12 cellular contexts compared by ENCODE assay signal in the genomic region with DNA sequence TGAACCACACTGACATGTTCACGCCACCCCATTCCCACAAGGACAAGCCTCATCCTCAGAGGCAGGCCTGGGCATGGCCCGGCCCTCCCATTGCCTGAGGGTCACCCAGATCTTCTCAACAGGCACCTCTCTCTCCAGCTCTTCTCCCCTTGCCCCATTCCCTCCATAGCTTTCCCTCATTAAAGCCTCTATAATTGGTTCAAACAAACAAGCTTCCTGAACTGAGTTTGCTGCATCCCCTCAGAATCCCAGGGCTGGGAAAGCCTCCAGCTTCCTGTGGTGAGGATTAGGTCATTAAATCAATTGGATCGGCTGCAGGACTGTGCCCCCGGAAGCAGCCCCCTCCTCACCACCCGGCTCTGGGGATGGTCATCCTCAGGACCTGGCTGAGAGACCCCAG. TPM values are rescaled to one million over a fixed set of nuclear protein-coding genes. Genes with fewer than 3 reads are reported as not detected.
DNase-seq lines count a peak whose midpoint lies in the region; FAIRE-seq and TF ChIP-seq lines count a peak whose summit lies in the region.
"Had no signal": no experiment of that assay in that cellular context is flagged by ENCODE, and none has a peak within 500 bp of the region (broad histone marks: within the 10 kb centered on the region; RNA-seq: fewer than 3 reads in every experiment).

No MANE protein-coding gene starts in this region.

- H3K4me2 ChIP-seq in PC-9 (peak overlapping the region; percentile 61), smooth muscle cell (peak overlapping the region; percentile 54)

- POLR2A ChIA-PET in PC-9 (lab: Charles Lee; ENCODE audit: unreplicated experiment): no interaction called here

- H3K79me2 ChIP-seq in PC-9 (ENCODE audit: low read depth): peaks cover 14% of the 10 kb centered on the region; the same call in 1 of the 2 replicates
- peaks cover 2% of the 10 kb centered on the region for H3K79me2 ChIP-seq in smooth muscle cell (ENCODE audit: low read depth)

- H3F3A ChIP-seq in PC-9 (ENCODE audit: insufficient read depth, low read depth) (peaks cover 58% of the 10 kb centered on the region), smooth muscle cell (ENCODE audit: low read depth) (peaks cover 16% of the 10 kb centered on the region)

- 14 to 58% methylated on average over 2 to 5 of the region's 5 CpGs for WGBS in esophagus squamous epithelium, 2 donors
- WGBS in smooth muscle cell (ENCODE audit: low lambda C conversion rate): 50% methylated on average over 5 of the region's 5 CpGs

- no peak for FAIRE-seq in H54 (lab: Jason Lieb, UNC)

- no peaks in the 10 kb centered on the region for H3K36me3 ChIP-seq in PC-9 (ENCODE audit: low read depth)
- peaks cover 0 to 31% (median 0%) of the 10 kb centered on the region in 3 donors for H3K36me3 ChIP-seq in esophagus squamous epithelium
- H3K36me3 ChIP-seq in smooth muscle cell (ENCODE audit: low read depth): no peaks in the 10 kb centered on the region
- H3K36me3 ChIP-seq: adrenal gland had no signal

- CTCF ChIA-PET in PC-9 (lab: Charles Lee): interaction anchor here (0.6 kb wide), 1 partner anchor 139 kb away, joined by 3 read pairs; no protein-coding TSS in a partner anchor

- peak overlapping the region; percentile 5 for H3K9ac ChIP-seq in smooth muscle cell (ENCODE audit: low read depth)

- H4K20me1 ChIP-seq in PC-9 (ENCODE audit: insufficient read depth): no peaks in the 10 kb centered on the region
- H4K20me1 ChIP-seq in smooth muscle cell (ENCODE audit: low read depth): peaks cover 3% of the 10 kb centered on the region

- DNase-seq in HT1080 (ENCODE audit: low read depth) (peak; percentile 64), PC-9 (no peak), esophagus squamous epithelium (lab: John Stamatoyannopoulos, UW) (no peak), smooth muscle cell (lab: John Stamatoyannopoulos, UW; ENCODE audit: unreplicated experiment) (no peak), H54 (ENCODE audit: insufficient read length, low spot score) (no peak), GF-D8 (lab: John Stamatoyannopoulos, UW) (no peak), COLO668 (lab: John Stamatoyannopoulos, UW; ENCODE audit: unreplicated experiment) (no peak), SHP77 (lab: John Stamatoyannopoulos, UW) (no peak)
- DNase-seq: activated CD4-positive, alpha-beta memory T cell treated with anti-CD3 and anti-CD28 coated beads for 36 hours; adrenal gland; occipital lobe; SHP77 treated with DMSO at 0.1 percent for 48 hours had no signal

- H3K27me3 ChIP-seq in PC-9 (ENCODE audit: insufficient read depth, low read depth): no peaks in the 10 kb centered on the region
- H3K27me3 ChIP-seq in esophagus squamous epithelium: no peaks in the 10 kb centered on the region
- H3K27me3 ChIP-seq in smooth muscle cell (ENCODE audit: low read depth): no peaks in the 10 kb centered on the region
- H3K27me3 ChIP-seq: adrenal gland had no signal

- H2AFZ ChIP-seq in PC-9 (no peak overlapping the region), smooth muscle cell (ENCODE audit: low read depth) (no peak overlapping the region)

- no TSS peak for BruUV-seq in PC-9 (replicated peaks; lab: Mats Ljungman, UMichigan)

- H3K4me3 ChIP-seq in PC-9 (no peak overlapping the region), esophagus squamous epithelium (peak overlapping the region in 3 of 4 donors; percentile 8 to 9 (median 8)), smooth muscle cell (no peak overlapping the region)
- H3K4me3 ChIP-seq: adrenal gland had no signal

- H3K9me2 ChIP-seq in PC-9 (ENCODE audit: insufficient read depth): no peaks in the 10 kb centered on the region

- intact Hi-C loops in PC-9 (cut with micrococcal nuclease; ENCODE audit: unreplicated experiment): loop anchor here (5.0 kb wide), 1 partner anchor 141 kb away; the partner anchor contains the start of gene UBE4B
- intact Hi-C loops in esophagus squamous epithelium (cut with DNase I): no loop called here

- TF ChIP-seq CTCF in PC-9 (conservative IDR thresholded peaks at IDR 0.05): no peak
- TF ChIP-seq CTCF in esophagus squamous epithelium (IDR thresholded peaks at IDR 0.05): no peak
- TF ChIP-seq CTCF in smooth muscle cell (IDR thresholded peaks at IDR 0.05; ENCODE audit: borderline replicate concordance, insufficient read depth, poor library complexity, severe bottlenecking): no peak

- no peak for TF ChIP-seq POLR2A in esophagus squamous epithelium (IDR thresholded peaks at IDR 0.05)
- no peak for TF ChIP-seq POLR2A in H54 (IDR thresholded peaks at IDR 0.05; ENCODE audit: low read depth, low read length)

- H3K4me1 ChIP-seq in PC-9 (replicated peaks; ENCODE audit: insufficient read depth) (peaks cover 65% of the 10 kb centered on the region), esophagus squamous epithelium (peaks cover 36 to 94% (median 51%) of the 10 kb centered on the region in 3 donors), smooth muscle cell (ENCODE audit: low read depth) (peaks cover 43% of the 10 kb centered on the region)

- H3K27ac ChIP-seq in PC-9 (peak overlapping the region; percentile 100), esophagus squamous epithelium (peak overlapping the region; percentile 82 to 95 (median 91)), smooth muscle cell (ENCODE audit: low read depth) (peak overlapping the region; percentile 89)

- H3K9me3 ChIP-seq in PC-9 (ENCODE audit: insufficient read depth, low read depth) (no peaks in the 10 kb centered on the region), esophagus squamous epithelium (no peaks in the 10 kb centered on the region), smooth muscle cell (replicated peaks; ENCODE audit: low read depth) (no peaks in the 10 kb centered on the region)
- H3K9me3 ChIP-seq: adrenal gland had no signal

RNA-seq across cellular contexts. Expression of gene CTNNBIP1, which starts 18.9 kb away (rescaled TPM):
- total RNA-seq in HT1080 (2014; rRNA removed; shearing (Covaris generic)): 32.2 and 33.3 TPM in 2 replicates
- 18.1 and 21.1 TPM in 2 replicates for polyA plus RNA-seq in HT1080 (2015; cell fraction: cytosol; rRNA removed)
- 7.4 and 8.7 TPM in 2 replicates for polyA plus RNA-seq in HT1080 (2015; cell fraction: nucleus; rRNA removed)
- total RNA-seq in PC-9 (2021): 58.9 and 70.5 TPM in 2 replicates
- 100 to 1,000 TPM in 2 of 4 donors, 10 to 100 TPM in 2; 76.1 to 186 (median 118) TPM for total RNA-seq in esophagus squamous epithelium
- 27.7 and 30.6 TPM in 2 replicates for total RNA-seq in smooth muscle cell
- polyA plus RNA-seq in smooth muscle cell: 52.4 and 55.1 TPM in 2 replicates

RNA-seq across cellular contexts. Expression of gene LZIC, which starts 52.0 kb away (rescaled TPM):
- 22.4 and 24.2 TPM in 2 replicates for total RNA-seq in HT1080 (2014; rRNA removed; shearing (Covaris generic))
- polyA plus RNA-seq in HT1080 (2015; cell fraction: cytosol; rRNA removed): 30.8 and 38.1 TPM in 2 replicates
- polyA plus RNA-seq in HT1080 (2015; cell fraction: nucleus; rRNA removed): 14.2 and 17.9 TPM in 2 replicates
- 27.4 and 33.5 TPM in 2 replicates for total RNA-seq in PC-9 (2021)
- total RNA-seq in esophagus squamous epithelium: 10 to 100 TPM; 21.4 to 24.7 (median 23.0) TPM
- total RNA-seq in smooth muscle cell: 42.3 and 47.5 TPM in 2 replicates
- 21.9 and 36.4 TPM in 2 replicates for polyA plus RNA-seq in smooth muscle cell

RNA-seq across cellular contexts. Expression of gene NMNAT1, which starts 52.1 kb away (rescaled TPM):
- total RNA-seq in HT1080 (2014; rRNA removed; shearing (Covaris generic)): 5.2 and 7.1 TPM in 2 replicates
- polyA plus RNA-seq in HT1080 (2015; cell fraction: cytosol; rRNA removed): 3.2 and 5.3 TPM in 2 replicates
- polyA plus RNA-seq in HT1080 (2015; cell fraction: nucleus; rRNA removed): 2.8 and 4.4 TPM in 2 replicates
- total RNA-seq in PC-9 (2021) (10.1 and 13.4 TPM in 2 replicates), esophagus squamous epithelium (1 to 10 TPM; 3.9 to 7.9 (median 6.0) TPM), smooth muscle cell (6.4 and 7.4 TPM in 2 replicates)
- 9.6 and 9.8 TPM in 2 replicates for polyA plus RNA-seq in smooth muscle cell

Comparison
In these comparisons a context has a peak if more than half of its experiments do, and no peak if none do; other contexts are left out.
1. H3K4me3 ChIP-seq: peak in esophagus squamous epithelium (3 of 4); none in PC-9 (single experiment) and smooth muscle cell (single experiment).
2. Peak in every context shown above with its lines, with median percentiles within 50 percentile points of each other: H3K27ac ChIP-seq.